In the genomic region with DNA sequence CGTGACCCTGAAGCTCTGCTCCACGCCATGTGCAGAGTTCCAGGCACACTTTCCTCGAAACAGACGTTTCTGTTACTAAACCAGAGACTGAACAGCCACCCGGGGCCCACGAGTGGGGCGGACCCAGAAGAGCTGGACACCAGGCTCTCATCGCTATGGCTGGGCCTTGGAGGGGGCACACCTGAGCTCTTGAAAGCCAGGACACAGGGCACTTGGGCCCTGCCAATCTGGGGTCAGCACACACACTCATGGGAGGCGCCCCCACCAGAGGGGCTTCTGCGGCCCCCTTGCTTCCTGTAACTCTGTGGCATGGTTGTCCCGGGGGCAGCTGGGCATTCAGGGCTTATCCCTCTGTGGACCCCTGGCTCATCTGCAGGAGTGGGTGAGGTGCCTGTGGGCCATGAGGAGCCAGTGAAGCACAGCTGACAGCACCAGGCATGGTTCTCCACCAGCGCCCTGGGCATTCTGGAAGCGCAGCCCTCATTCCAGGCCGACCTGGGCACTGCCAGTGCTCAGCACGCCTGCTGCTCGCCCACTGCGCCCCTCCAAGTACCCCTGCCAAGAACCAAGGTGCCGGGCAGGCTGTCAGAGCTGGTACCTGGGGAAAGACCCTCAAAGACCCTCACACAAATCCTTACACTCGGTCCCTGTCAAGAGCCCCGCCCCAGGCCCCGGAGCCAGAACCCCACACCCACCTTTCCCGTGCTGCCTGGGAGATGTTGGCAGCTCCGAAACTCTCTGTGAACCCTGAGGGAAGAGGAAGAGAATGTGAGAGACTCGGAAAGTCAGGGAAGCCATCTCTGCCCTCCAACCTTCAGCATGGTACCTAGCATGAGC, we compare ENCODE assay signal across 23 cellular contexts.
DNase-seq lines count a peak whose midpoint lies in the region; ATAC-seq lines count a peak whose summit lies in the region.
"Had no signal": no experiment of that assay in that cellular context is flagged by ENCODE, and none has a peak within 500 bp of the region (broad histone marks: within the 10 kb centered on the region; RNA-seq: fewer than 3 reads in every experiment).

No MANE protein-coding gene starts in this region.

- H3K9me3 ChIP-seq in naive thymus-derived CD4-positive, alpha-beta T cell (ENCODE audit: control insufficient read depth in 2 of 3, low read length in 3 of 3), result no peaks in the 10 kb centered on the region
- H3K9me3 ChIP-seq: prostate gland, tibial nerve had no signal

- CTCF ChIA-PET in naive thymus-derived CD4-positive, alpha-beta T cell (lab: Charles Lee), result interaction anchor here (0.6 to 1.5 kb wide), 5 partner anchors 12 to 283 kb away, joined by 3 to 7 read pairs (median 3); no protein-coding TSS in a partner anchor

- peaks cover 4 to 66% (median 5%) of the 10 kb centered on the region in 3 experiments for H3K36me3 ChIP-seq in naive thymus-derived CD4-positive, alpha-beta T cell (ENCODE audit: control insufficient read depth in 2 of 3, insufficient read depth in 3 of 3, low read length in 3 of 3)

- ATAC-seq in activated naive CD4-positive, alpha-beta T cell treated with anti-CD3 and anti-CD28 coated beads, Interleukin-2, amount 50 U/mL, for 72 hours, result no peak
- ATAC-seq in naive thymus-derived CD4-positive, alpha-beta T cell, result no peak
- ATAC-seq: foreskin keratinocyte; stimulated activated naive B cell treated with anti-CD40 and anti-IgM and Interleukin-4, amounts not matched to agents 10 μg/mL and 1 μg/mL and 100 μg/mL, for 72 hours had no signal

- H3K4me1 Mint-ChIP-seq in activated naive CD4-positive, alpha-beta T cell treated with anti-CD3 and anti-CD28 coated beads, Interleukin-2, amount 50 U/mL, for 24 hours, result peaks cover 33% of the 10 kb centered on the region
- H3K4me1 Mint-ChIP-seq in naive thymus-derived CD4-positive, alpha-beta T cell, result peaks cover 15 to 66% (median 31%) of the 10 kb centered on the region in 7 donors

- intact Hi-C loops in naive thymus-derived CD4-positive, alpha-beta T cell (cut with micrococcal nuclease), result loop anchor here in 1 of 2 donors (1.0 kb wide), 2 partner anchors 13 to 17 kb away; no protein-coding TSS in a partner anchor

- H3K27ac Mint-ChIP-seq in activated naive CD4-positive, alpha-beta T cell treated with anti-CD3 and anti-CD28 coated beads, Interleukin-2, amount 50 U/mL, for 24 hours, result peak overlapping the region; percentile 84
- peak overlapping the region; percentile 85 to 90 for H3K27ac Mint-ChIP-seq in activated naive CD4-positive, alpha-beta T cell treated with anti-CD3 and anti-CD28 coated beads, Interleukin-2, amount 50 U/mL, for 72 hours
- H3K27ac Mint-ChIP-seq in naive thymus-derived CD4-positive, alpha-beta T cell, result peak overlapping the region; percentile 74 to 96 (median 93)
- H3K27ac Mint-ChIP-seq: stimulated activated naive B cell treated with anti-CD40 and anti-IgM and Interleukin-4, amounts not matched to agents 10 μg/mL and 1 μg/mL and 100 μg/mL, for 72 hours had no signal

- peak overlapping the region; percentile 20 for H3K4me3 ChIP-seq in naive thymus-derived CD4-positive, alpha-beta T cell (ENCODE audit: low read length)
- H3K4me3 ChIP-seq: dorsolateral prefrontal cortex, prostate gland, tibial nerve had no signal

- peak overlapping the region; percentile 59 for H3K27ac ChIP-seq in naive thymus-derived CD4-positive, alpha-beta T cell (ENCODE audit: low read depth, low read length)
- H3K27ac ChIP-seq: dorsolateral prefrontal cortex, foreskin keratinocyte, KMS-11, prostate gland, tibial nerve had no signal

- no peak for DNase-seq in activated naive CD4-positive, alpha-beta T cell treated with anti-CD3 and anti-CD28 coated beads, Interleukin-2, amount 50 U/mL, for 16 hours
- DNase-seq in activated naive CD4-positive, alpha-beta T cell treated with anti-CD3 and anti-CD28 coated beads, Interleukin-2, amount 50 U/mL, for 72 hours (ENCODE audit: low spot score in 2 of 2), result no peak
- DNase-seq in naive thymus-derived CD4-positive, alpha-beta T cell, result no peak
- DNase-seq in mesenteric fat pad (ENCODE audit: low spot score), result no peak
- no peak for DNase-seq in mucosa of gallbladder (ENCODE audit: low spot score)
- no peak for DNase-seq in LoVo (ENCODE audit: low spot score)
- DNase-seq: amygdala; COR-L47; dorsolateral prefrontal cortex; foreskin keratinocyte; H7; hippocampal formation; mesendoderm; MV-4-11; NCI-H187 treated with DMSO at 0.1 percent for 48 hours; NCI-H2227 treated with DMSO at 0.1 percent for 48 hours; NCI-H748 treated with DMSO at 0.1 percent for 48 hours; stimulated activated CD4-positive, alpha-beta T cell treated with anti-CD3 and anti-CD28 coated beads, Interleukin-1b, Interleukin-23, amount 100 ng/mL, for 48 hours; stimulated activated naive B cell treated with anti-CD40 and anti-IgM and Interleukin-4, amounts not matched to agents 10 μg/mL and 1 μg/mL and 100 μg/mL, for 72 hours had no signal

- H3K27me3 ChIP-seq in naive thymus-derived CD4-positive, alpha-beta T cell (ENCODE audit: control insufficient read depth in 2 of 2, insufficient read depth in 2 of 2, low read length in 2 of 2), result no peaks in the 10 kb centered on the region
- H3K27me3 ChIP-seq: dorsolateral prefrontal cortex, foreskin keratinocyte, tibial nerve had no signal

- peaks cover 30 to 51% of the 10 kb centered on the region in 2 donors for H3K4me1 ChIP-seq in naive thymus-derived CD4-positive, alpha-beta T cell (ENCODE audit: control insufficient read depth in 2 of 2, insufficient read depth in 2 of 2, low read length in 2 of 2)
- H3K4me1 ChIP-seq: prostate gland had no signal

- H3K36me3 Mint-ChIP-seq in activated naive CD4-positive, alpha-beta T cell treated with anti-CD3 and anti-CD28 coated beads, Interleukin-2, amount 50 U/mL, for 24 hours, result peaks cover 14% of the 10 kb centered on the region
- peaks cover 12 to 18% of the 10 kb centered on the region in 2 donors for H3K36me3 Mint-ChIP-seq in activated naive CD4-positive, alpha-beta T cell treated with anti-CD3 and anti-CD28 coated beads, Interleukin-2, amount 50 U/mL, for 72 hours
- H3K36me3 Mint-ChIP-seq in naive thymus-derived CD4-positive, alpha-beta T cell, result peaks cover 19 to 39% (median 25%) of the 10 kb centered on the region in 5 donors

- no peaks in the 10 kb centered on the region for H3K9me3 Mint-ChIP-seq in activated naive CD4-positive, alpha-beta T cell treated with anti-CD3 and anti-CD28 coated beads, Interleukin-2, amount 50 U/mL, for 24 hours
- H3K9me3 Mint-ChIP-seq in activated naive CD4-positive, alpha-beta T cell treated with anti-CD3 and anti-CD28 coated beads, Interleukin-2, amount 50 U/mL, for 72 hours, result no peaks in the 10 kb centered on the region
- peaks cover 0 to 2% (median 0%) of the 10 kb centered on the region in 11 donors for H3K9me3 Mint-ChIP-seq in naive thymus-derived CD4-positive, alpha-beta T cell
- H3K9me3 Mint-ChIP-seq: stimulated activated naive B cell treated with anti-CD40 and anti-IgM and Interleukin-4, amounts not matched to agents 10 μg/mL and 1 μg/mL and 100 μg/mL, for 72 hours had no signal

- H3K4me3 Mint-ChIP-seq in activated naive CD4-positive, alpha-beta T cell treated with anti-CD3 and anti-CD28 coated beads, Interleukin-2, amount 50 U/mL, for 24 hours, result peak overlapping the region; percentile 67
- peak overlapping the region in 9 of 10 donors; percentile 12 to 75 (median 69) for H3K4me3 Mint-ChIP-seq in naive thymus-derived CD4-positive, alpha-beta T cell
- H3K4me3 Mint-ChIP-seq: stimulated activated naive B cell treated with anti-CD40 and anti-IgM and Interleukin-4, amounts not matched to agents 10 μg/mL and 1 μg/mL and 100 μg/mL, for 72 hours had no signal

- H3K27me3 Mint-ChIP-seq in activated naive CD4-positive, alpha-beta T cell treated with anti-CD3 and anti-CD28 coated beads, Interleukin-2, amount 50 U/mL, for 24 hours, result no peaks in the 10 kb centered on the region
- H3K27me3 Mint-ChIP-seq in naive thymus-derived CD4-positive, alpha-beta T cell, result no peaks in the 10 kb centered on the region
- H3K27me3 Mint-ChIP-seq: stimulated activated naive B cell treated with anti-CD40 and anti-IgM and Interleukin-4, amounts not matched to agents 10 μg/mL and 1 μg/mL and 100 μg/mL, for 72 hours had no signal

- POLR2A ChIA-PET in naive thymus-derived CD4-positive, alpha-beta T cell (lab: Charles Lee), result interaction anchor here (0.7 to 2.8 kb wide), 7 partner anchors 11 to 259 kb away, joined by 3 to 12 read pairs (median 4); a partner anchor contains a TSS
